ENCODE assay signal across 12 cellular contexts in genomic region chr17:65588194-65588808, GRCh38. TPM values are rescaled to one million over a fixed set of nuclear protein-coding genes. Genes with fewer than 3 reads are reported as not detected.
DNase-seq lines count a peak whose midpoint lies in the region; ATAC-seq, FAIRE-seq and TF ChIP-seq lines count a peak whose summit lies in the region.
"Had no signal": no experiment of that assay in that cellular context is flagged by ENCODE, and none has a peak within 500 bp of the region (broad histone marks: within the 10 kb centered on the region; RNA-seq: fewer than 3 reads in every experiment).

No MANE protein-coding gene starts in this region.

- peak overlapping the region; percentile 67 for H3K27ac Mint-ChIP-seq in neural progenitor cell

- H3F3A ChIP-seq in neural progenitor cell (ENCODE audit: low read depth): no peaks in the 10 kb centered on the region

- H3K9me3 ChIP-seq in neural progenitor cell (ENCODE audit: low read depth): no peaks in the 10 kb centered on the region

- H4K20me1 ChIP-seq in neural progenitor cell (ENCODE audit: low read depth): no peaks in the 10 kb centered on the region

- H3K4me3 ChIP-seq in GM12864 (ENCODE audit: low read depth, low read length) (no peak overlapping the region), bronchial epithelial cell (ENCODE audit: low read depth, low read length) (no peak overlapping the region), neural progenitor cell (no peak overlapping the region)

- no peaks in the 10 kb centered on the region for H3K36me3 Mint-ChIP-seq in neural progenitor cell

- peaks cover 44% of the 10 kb centered on the region for H3K4me1 Mint-ChIP-seq in neural progenitor cell

- TF ChIP-seq CTCF in GM12864 (IDR thresholded peaks at IDR 0.05; ENCODE audit: low read depth, low read length, missing control alignments) (peak; percentile 25), bronchial epithelial cell (IDR thresholded peaks at IDR 0.05; ENCODE audit: insufficient read depth, low read length, severe bottlenecking) (no peak), neural progenitor cell (IDR thresholded peaks at IDR 0.05) (no peak)

- no peaks in the 10 kb centered on the region for H3K79me2 ChIP-seq in neural progenitor cell (ENCODE audit: low read depth)

- no peaks in the 10 kb centered on the region for H3K36me3 ChIP-seq in bronchial epithelial cell (ENCODE audit: control insufficient read depth, insufficient read depth, low read length)
- H3K36me3 ChIP-seq in neural progenitor cell: no peaks in the 10 kb centered on the region

- H3K27me3 ChIP-seq in bronchial epithelial cell (ENCODE audit: control insufficient read depth, insufficient read depth, low read length) (no peaks in the 10 kb centered on the region), neural progenitor cell (peaks cover 5% of the 10 kb centered on the region)

- peaks cover 11% of the 10 kb centered on the region for H3K4me1 ChIP-seq in neural progenitor cell

- H2AFZ ChIP-seq in neural progenitor cell (replicated peaks): no peak overlapping the region

- H3K4me3 Mint-ChIP-seq in neural progenitor cell: no peak overlapping the region

- ATAC-seq in HG03457 (IDR thresholded peaks at IDR 0.05; ENCODE audit: unreplicated experiment) (no peak), left lobe of liver (no peak), GM18858 (IDR thresholded peaks at IDR 0.05; ENCODE audit: unreplicated experiment) (no peak)

- H3K9ac ChIP-seq in neural progenitor cell: no peak overlapping the region
- H3K9ac ChIP-seq: KMS-11 had no signal

- H3K4me2 ChIP-seq in neural progenitor cell: no peak overlapping the region
- H3K4me2 ChIP-seq: KMS-11 had no signal

- no peak for FAIRE-seq in bronchial epithelial cell (lab: Jason Lieb, UNC)
- FAIRE-seq: astrocyte had no signal

- DNase-seq in GM12864 (ENCODE audit: low read depth) (no peak), NCI-H2029 (lab: John Stamatoyannopoulos, UW) (peak; percentile 76), bronchial epithelial cell (ENCODE audit: low read depth) (peak; percentile 15), neural progenitor cell (ENCODE audit: low spot score) (no peak), left lobe of liver (ENCODE audit: low spot score) (no peak), UCSD-AML1 (lab: John Stamatoyannopoulos, UW; ENCODE audit: unreplicated experiment) (no peak)
- DNase-seq: DMS79 treated with DMSO at 0.1 percent for 48 hours; stimulated activated CD4-positive, alpha-beta T cell treated with anti-CD3 and anti-CD28 coated beads, Interleukin-2, amount 100 ng/mL, for 48 hours had no signal

- no peak overlapping the region for H3K27ac ChIP-seq in neural progenitor cell
- H3K27ac ChIP-seq: KMS-11 had no signal

- no peaks in the 10 kb centered on the region for H3K27me3 Mint-ChIP-seq in neural progenitor cell (ENCODE audit: insufficient read depth, low read depth)

- H3K9me3 Mint-ChIP-seq in neural progenitor cell: peaks cover 6% of the 10 kb centered on the region

RNA-seq across cellular contexts. Expression of gene AXIN2, which starts 26.9 kb away (rescaled TPM):
- total RNA-seq in bronchial epithelial cell (under 0.01 TPM in 1 of 2 replicates, not detected in the other), neural progenitor cell (ENCODE audit: low replicate concordance) (21.8 and 22.0 TPM in 2 replicates), left lobe of liver (3.6 TPM)

Comparison
In these comparisons a context has a peak if more than half of its experiments do, and no peak if none do; other contexts are left out.
1. DNase-seq: peak in NCI-H2029 (single experiment) and bronchial epithelial cell (single experiment); none in GM12864 (single experiment), neural progenitor cell (single experiment), left lobe of liver (single experiment) and UCSD-AML1 (single experiment).